In genomic region chr1:13694886-13695684, GRCh38 we compare ENCODE assay signal across 27 cellular contexts.
"Had no signal": no experiment of that assay in that cellular context is flagged by ENCODE, and none has a peak within 500 bp of the region (broad histone marks: within the 10 kb centered on the region; RNA-seq: fewer than 3 reads in every experiment).

No MANE protein-coding gene starts in this region.

- H3K4me2 ChIP-seq: neural progenitor cell had no signal

- DNase-seq: cortex of kidney; effector memory CD8-positive, alpha-beta T cell; erythroblast; foreskin fibroblast; gastrocnemius medialis; head of caudate nucleus; kidney; mucosa of descending colon; naive thymus-derived CD4-positive, alpha-beta T cell; nucleus accumbens; sigmoid colon; spleen; stimulated activated CD4-positive, alpha-beta T cell treated with anti-CD3 and anti-CD28 coated beads, Interleukin-4, amount 100 ng/mL, for 4 hours; stimulated activated naive CD8-positive, alpha-beta T cell treated with anti-CD3 and anti-CD28 coated beads, Interleukin-15, Interleukin-2, amounts not matched to agents 100 U/mL and 50 U/mL, for 24 hours; substantia nigra; testis; upper lobe of right lung; uterus had no signal

- H3K9me3 ChIP-seq: mucosa of descending colon, prostate gland, right atrium auricular region, sigmoid colon, testis, tibial nerve, upper lobe of right lung, uterus had no signal

- ATAC-seq: effector memory CD8-positive, alpha-beta T cell; gastrocnemius medialis; left lobe of liver; mucosa of descending colon; naive thymus-derived CD4-positive, alpha-beta T cell; stimulated activated memory B cell treated with anti-CD40 and anti-IgM and Interleukin-4, amounts not matched to agents 10 μg/mL and 1 μg/mL and 100 μg/mL, for 72 hours; stimulated activated naive CD8-positive, alpha-beta T cell treated with anti-CD3 and anti-CD28 coated beads, Interleukin-15, Interleukin-2, amounts not matched to agents 100 U/mL and 50 U/mL, for 24 hours; upper lobe of right lung had no signal

- H3K27me3 ChIP-seq: right atrium auricular region, testis, uterus had no signal

- H3K36me3 ChIP-seq: gastrocnemius medialis, neural progenitor cell, prostate gland, right atrium auricular region, sigmoid colon, spleen, tibial nerve, upper lobe of right lung, uterus had no signal

- FAIRE-seq: endometrium, kidney had no signal

- H3K4me1 ChIP-seq: neural progenitor cell, prostate gland, testis, uterus had no signal

- H3K9ac ChIP-seq: neural progenitor cell had no signal

- H3K27ac ChIP-seq: gastrocnemius medialis, neural progenitor cell, prostate gland, right atrium auricular region, sigmoid colon, skin epidermis, spleen, testis, tibial nerve, upper lobe of right lung, uterus had no signal

- H3K4me3 ChIP-seq: gastrocnemius medialis, lung, mucosa of descending colon, neural progenitor cell, prostate gland, right atrium auricular region, sigmoid colon, skin epidermis, spleen, testis, tibial nerve, upper lobe of right lung, uterus had no signal

- H2AFZ ChIP-seq: neural progenitor cell had no signal
